1 cellular context compared by ENCODE assay signal in the genomic region with DNA sequence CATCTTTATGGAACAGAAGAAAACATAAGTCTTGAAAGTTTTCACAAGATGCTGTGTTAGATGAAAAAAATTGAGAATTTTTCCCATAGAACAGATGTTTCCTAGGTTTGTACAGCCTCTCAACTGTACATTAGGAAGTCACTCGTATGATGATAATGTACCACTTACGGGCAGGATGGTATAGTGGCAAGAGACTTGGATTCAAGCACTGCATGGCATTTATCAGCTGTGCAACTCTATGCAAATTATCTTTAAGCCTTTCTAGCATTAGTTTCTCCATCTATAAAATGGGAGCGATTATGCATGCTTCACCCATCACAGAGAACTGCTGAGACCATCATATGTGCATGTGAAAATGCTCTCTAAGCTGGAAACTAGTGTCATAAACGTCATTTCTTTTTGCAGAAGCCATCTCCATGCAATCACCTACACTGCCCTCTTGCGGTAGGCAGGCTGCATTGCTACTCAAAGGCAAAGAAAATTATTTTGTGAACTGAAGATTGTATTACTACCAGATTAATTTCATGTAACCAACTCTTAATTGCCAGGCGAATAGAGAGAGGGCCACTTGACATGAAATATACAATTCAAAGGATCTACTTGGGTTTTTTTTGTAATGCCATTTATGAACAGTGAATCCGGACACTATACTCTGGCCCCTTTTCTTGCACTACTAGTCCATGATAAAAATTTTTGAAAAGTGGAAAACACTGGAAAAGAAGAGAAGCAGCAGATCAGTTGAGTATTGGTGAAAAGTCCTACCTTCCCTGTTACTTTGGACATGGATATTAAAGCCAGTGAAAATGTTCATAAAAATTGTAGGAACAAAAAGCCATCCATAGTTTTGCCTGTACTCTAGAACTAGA.
TF ChIP-seq lines count a peak whose summit lies in the region.

No MANE protein-coding gene starts in this region.

TF ChIP-seq in K562, 482 proteins besides CTCF, POLR2A, EP300 and RAD21 (continued from another document):
- TF ChIP-seq, protein P1, sequence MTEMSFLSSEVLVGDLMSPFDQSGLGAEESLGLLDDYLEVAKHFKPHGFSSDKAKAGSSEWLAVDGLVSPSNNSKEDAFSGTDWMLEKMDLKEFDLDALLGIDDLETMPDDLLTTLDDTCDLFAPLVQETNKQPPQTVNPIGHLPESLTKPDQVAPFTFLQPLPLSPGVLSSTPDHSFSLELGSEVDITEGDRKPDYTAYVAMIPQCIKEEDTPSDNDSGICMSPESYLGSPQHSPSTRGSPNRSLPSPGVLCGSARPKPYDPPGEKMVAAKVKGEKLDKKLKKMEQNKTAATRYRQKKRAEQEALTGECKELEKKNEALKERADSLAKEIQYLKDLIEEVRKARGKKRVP (CRISPR knock-in tag; IDR thresholded peaks at IDR 0.05), result no peak
- TF ChIP-seq ATF1 (CRISPR knock-in tag; IDR thresholded peaks at IDR 0.05) (no peak), ATF1 (tag; IDR thresholded peaks at IDR 0.05) (0 out of 2 replicates have a peak, but pooled peaks have one; percentile 20), MYC (IDR thresholded peaks at IDR 0.05; ENCODE audit: low read depth, low read length) (no peak), MYC (CRISPR knock-in tag; IDR thresholded peaks at IDR 0.05; ENCODE audit: borderline replicate concordance, low read depth) (no peak), ZNF76 (CRISPR knock-in tag; IDR thresholded peaks at IDR 0.05; ENCODE audit: borderline replicate concordance) (no peak), ZNF24 (IDR thresholded peaks at IDR 0.05) (no peak), GTF2E2 (tag; IDR thresholded peaks at IDR 0.05) (no peak), WHSC1 (IDR thresholded peaks at IDR 0.05; ENCODE audit: low read length) (no peak), BCOR (IDR thresholded peaks at IDR 0.05) (no peak), CHD1 (IDR thresholded peaks at IDR 0.05; ENCODE audit: low read length) (no peak), SMARCE1 (IDR thresholded peaks at IDR 0.05) (no peak)
